8 cellular contexts compared by ENCODE assay signal in the genomic region with DNA sequence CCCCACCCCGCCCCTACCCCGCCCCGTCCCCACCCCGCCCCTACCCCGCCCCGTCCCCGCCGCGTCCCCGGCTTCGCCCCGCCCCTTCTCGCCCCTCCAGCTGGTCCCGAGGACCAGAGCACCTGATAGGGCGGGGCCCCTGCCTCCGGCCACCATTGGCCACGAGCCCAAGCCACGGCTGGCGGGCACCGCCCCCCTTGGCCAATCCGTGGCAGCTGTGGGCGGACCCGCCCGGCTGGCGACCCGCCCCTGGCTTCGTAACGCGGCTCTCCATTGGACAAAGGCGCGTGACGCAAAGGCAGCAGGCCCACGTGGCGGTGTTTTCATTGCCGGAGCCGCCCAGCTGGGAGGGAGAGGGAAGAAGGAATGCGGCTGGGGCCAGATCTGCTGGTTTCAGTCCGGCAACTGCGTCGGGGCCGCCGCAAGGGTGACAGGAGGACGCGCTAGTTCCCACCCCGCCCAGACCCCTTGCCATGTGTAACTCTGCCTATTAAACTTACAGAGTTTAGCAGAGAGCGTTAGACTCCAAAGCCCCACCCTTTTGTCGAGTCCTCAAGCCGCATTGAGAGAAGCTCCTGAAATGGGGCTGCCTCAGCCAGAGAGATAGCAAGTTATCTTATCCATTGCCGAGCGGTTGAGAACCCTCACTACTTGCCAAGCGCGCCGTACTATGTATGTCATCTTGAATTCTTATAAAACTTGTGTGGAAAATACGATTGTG. TPM values are rescaled to one million over a fixed set of nuclear protein-coding genes. Genes with fewer than 3 reads are reported as not detected.
DNase-seq lines count a peak whose midpoint lies in the region; ATAC-seq and TF ChIP-seq lines count a peak whose summit lies in the region.

No MANE protein-coding gene starts in this region.

- peak overlapping the region; percentile 88 for H3K27ac Mint-ChIP-seq in T-helper 2 cell treated with Interferon-gamma antibody and Interleukin-4, amounts not matched to agents 5 μg/mL and 100 μg/mL, for 36 hours

- peaks cover 70% of the 10 kb centered on the region for H3K4me1 Mint-ChIP-seq in T-helper 2 cell treated with Interferon-gamma antibody and Interleukin-4, amounts not matched to agents 5 μg/mL and 100 μg/mL, for 36 hours (ENCODE audit: low read depth)

- H3K4me3 ChIP-seq in astrocyte of the cerebellum (ENCODE audit: low read depth, low read length) (peak overlapping the region; percentile 86), rectal smooth muscle tissue (ENCODE audit: low read length) (peak overlapping the region; percentile 76), aorta (ENCODE audit: low read length in 2 of 2) (peak overlapping the region; percentile 41 to 44)

- H3K4me1 ChIP-seq in rectal smooth muscle tissue (ENCODE audit: control insufficient read depth, insufficient read depth, low read length) (peaks cover 3% of the 10 kb centered on the region), aorta (ENCODE audit: control insufficient read depth in 1 of 2, insufficient read depth in 2 of 2, low read length in 2 of 2) (peaks cover 0 to 2% of the 10 kb centered on the region in 2 donors)

- intact Hi-C loops in aorta (cut with DNase I): loop anchor here in 1 of 2 donors (5.0 kb wide), 1 partner anchor 210 kb away; the partner anchor contains the start of gene AMZ2

- no peaks in the 10 kb centered on the region for H3K9me3 ChIP-seq in aorta (ENCODE audit: control insufficient read depth, low read length)

- H3K27me3 Mint-ChIP-seq in T-helper 2 cell treated with Interferon-gamma antibody and Interleukin-4, amounts not matched to agents 5 μg/mL and 100 μg/mL, for 36 hours (ENCODE audit: low read depth): no peaks in the 10 kb centered on the region

- ATAC-seq in GM18498 (IDR thresholded peaks at IDR 0.05; ENCODE audit: unreplicated experiment) (peak; percentile 81), HG02885 (IDR thresholded peaks at IDR 0.05; ENCODE audit: poor library complexity, unreplicated experiment) (peak; percentile 77), aorta (ENCODE audit: low FRiP score) (peak; percentile 98)

- in situ Hi-C loops in astrocyte of the cerebellum (cut with HindIII; ENCODE audit: low sequenced_read_pairs): no loop called here

- 0 to 1% methylated on average over 40 to 54 of the region's 54 CpGs for WGBS in aorta, 2 donors

- peak overlapping the region; percentile 84 for H3K4me3 Mint-ChIP-seq in T-helper 2 cell treated with Interferon-gamma antibody and Interleukin-4, amounts not matched to agents 5 μg/mL and 100 μg/mL, for 36 hours

- H3K27ac ChIP-seq in rectal smooth muscle tissue (ENCODE audit: low read depth, low read length): peak overlapping the region; percentile 75
- peak overlapping the region in 1 of 2 donors; percentile 62 for H3K27ac ChIP-seq in aorta (ENCODE audit: low read depth in 1 of 2, low read length in 2 of 2)

- H3K36me3 ChIP-seq in rectal smooth muscle tissue (ENCODE audit: control insufficient read depth, insufficient read depth, low read length): peaks cover 2% of the 10 kb centered on the region
- H3K36me3 ChIP-seq in aorta (ENCODE audit: control insufficient read depth in 1 of 2, insufficient read depth in 2 of 2, low read length in 1 of 2): no peaks in the 10 kb centered on the region

- TF ChIP-seq CTCF in astrocyte of the cerebellum (IDR thresholded peaks at IDR 0.05; ENCODE audit: low read depth, low read length, missing control alignments): no peak

- H3K27me3 ChIP-seq in rectal smooth muscle tissue (ENCODE audit: control insufficient read depth, insufficient read depth, low read length) (no peaks in the 10 kb centered on the region), aorta (ENCODE audit: control insufficient read depth in 1 of 2, insufficient read depth in 2 of 2, low read length in 1 of 2) (no peaks in the 10 kb centered on the region)

- DNase-seq in NCI-H1694 treated with DMSO at 0.1 percent for 48 hours (lab: John Stamatoyannopoulos, UW) (peak; percentile 95), astrocyte of the cerebellum (ENCODE audit: low read depth) (peak; percentile 96), hepatic stellate cell (ENCODE audit: low spot score) (peak; percentile 94), aorta (peak; percentile 99)
- DNase-seq in T-helper 2 cell treated with Interferon-gamma antibody and Interleukin-4, amounts not matched to agents 5 μg/mL and 100 μg/mL, for 36 hours (ENCODE audit: low spot score): peak; percentile 99

- H3K9me3 Mint-ChIP-seq in T-helper 2 cell treated with Interferon-gamma antibody and Interleukin-4, amounts not matched to agents 5 μg/mL and 100 μg/mL, for 36 hours: no peaks in the 10 kb centered on the region

- H3K36me3 Mint-ChIP-seq in T-helper 2 cell treated with Interferon-gamma antibody and Interleukin-4, amounts not matched to agents 5 μg/mL and 100 μg/mL, for 36 hours (ENCODE audit: low read depth): peaks cover 6% of the 10 kb centered on the region

- no peak overlapping the region for H3K9ac ChIP-seq in rectal smooth muscle tissue (ENCODE audit: low read length)

RNA-seq across cellular contexts. Expression of gene WIPI1, which starts 0.4 kb away (rescaled TPM):
- 10 to 100 TPM; 46.0 to 53.1 TPM for total RNA-seq in aorta
- polyA plus RNA-seq in aorta: 10 to 100 TPM; 18.5 to 30.4 TPM

RNA-seq across cellular contexts. Expression of gene PRKAR1A, which starts 54.5 kb away (rescaled TPM):
- 100 to 1,000 TPM; 251 to 297 TPM for total RNA-seq in aorta
- polyA plus RNA-seq in aorta: 100 to 1,000 TPM in 1 of 2 donors, 10 to 100 TPM in 1; 97.0 to 104 TPM
